In genomic region chr11:75342231-75342918, GRCh38 we compare ENCODE assay signal across 10 cellular contexts. TPM values are rescaled to one million over a fixed set of nuclear protein-coding genes. Genes with fewer than 3 reads are reported as not detected.
A peak's percentile ranks its signal among the peaks of the same experiment; 100 is the strongest.
DNase-seq lines count a peak whose midpoint lies in the region; ATAC-seq, FAIRE-seq and TF ChIP-seq lines count a peak whose summit lies in the region.
"Had no signal": no experiment of that assay in that cellular context is flagged by ENCODE, and none has a peak within 500 bp of the region (broad histone marks: within the 10 kb centered on the region; RNA-seq: fewer than 3 reads in every experiment).

No MANE protein-coding gene starts in this region.

- H3K27me3 ChIP-seq in WERI-Rb-1 (ENCODE audit: insufficient read depth, low read depth, severe bottlenecking) (no peaks in the 10 kb centered on the region), HepG2 (ENCODE audit: control insufficient read depth in 1 of 2, insufficient read depth in 2 of 2, low read length in 2 of 2) (no peaks in the 10 kb centered on the region), stomach (no peaks in the 10 kb centered on the region)

- FAIRE-seq in HepG2 (lab: Jason Lieb, UNC): no peak

- CTCF ChIA-PET in HepG2 (lab: Yijun Ruan, JAX; ENCODE audit: low intra/inter-chr PET ratio, low total read pairs): no interaction called here

- 67% methylated on average over 13 of the region's 15 CpGs for WGBS in HepG2 (ENCODE audit: low lambda C conversion rate)
- 50 to 59% (median 57%) methylated on average over 15 of the region's 15 CpGs for WGBS in stomach, 5 donors

- in situ Hi-C loops in HepG2 (cut with HindIII; ENCODE audit: extremely low pct_ligation_motif_present, low pct_unique_long_range_greater_than_20kb): no loop called here

- no TSS peak for BruUV-seq in HepG2 (replicated peaks; lab: Mats Ljungman, UMichigan)

- H3K9me3 ChIP-seq in WERI-Rb-1 (ENCODE audit: severe bottlenecking) (no peaks in the 10 kb centered on the region), HepG2 (ENCODE audit: low read length) (no peaks in the 10 kb centered on the region), stomach (no peaks in the 10 kb centered on the region)

- H3K36me3 ChIP-seq in WERI-Rb-1: peaks cover 3% of the 10 kb centered on the region
- peaks cover 2 to 5% of the 10 kb centered on the region in 2 experiments; a peak in 3 of 5 replicates for H3K36me3 ChIP-seq in HepG2 (replicated peaks in 1 of 2; ENCODE audit: control insufficient read depth in 1 of 2, insufficient read depth in 2 of 2, low read length in 2 of 2)
- H3K36me3 ChIP-seq in stomach: no peaks in the 10 kb centered on the region

- peaks cover 70% of the 10 kb centered on the region for H3K79me2 ChIP-seq in HepG2 (ENCODE audit: insufficient read depth, low read length)

- no peak for TF ChIP-seq POLR2A in HepG2 (IDR thresholded peaks at IDR 0.05; ENCODE audit: insufficient read depth in 1 of 2, low read depth in 2 of 2, low read length in 2 of 2)
- no peak for TF ChIP-seq POLR2A in stomach (IDR thresholded peaks at IDR 0.05)

- H3K4me2 ChIP-seq in HepG2 (ENCODE audit: low read depth, low read length): 0 out of 2 replicates have a peak overlapping the region, but pooled peaks have one; percentile 2

- intact Hi-C loops in HepG2 (cut with micrococcal nuclease; ENCODE audit: unreplicated experiment) (loop anchor here (5.0 kb wide), 1 partner anchor 40 kb away; no protein-coding TSS in a partner anchor), stomach (cut with DNase I; ENCODE audit: low total_unique reads) (no loop called here)

- TF ChIP-seq EP300 in HepG2 (IDR thresholded peaks at IDR 0.05; ENCODE audit: low read depth in 2 of 2, low read length in 2 of 2) (no peak), HepG2 (CRISPR knock-in tag; IDR thresholded peaks at IDR 0.05; ENCODE audit: borderline replicate concordance) (no peak), stomach (IDR thresholded peaks at IDR 0.05) (no peak)

- POLR2A ChIA-PET in HepG2 (lab: Yijun Ruan, JAX): interaction anchor here (0.7 to 1.9 kb wide), 5 partner anchors 10 to 91 kb away, joined by 3 to 15 read pairs (median 3); partner anchors contain the start of gene KLHL35

- no peak overlapping the region for H3K4me3 ChIP-seq in WERI-Rb-1 (ENCODE audit: low read depth, low read length)
- H3K4me3 ChIP-seq in HepG2 (replicated peaks in 1 of 3; ENCODE audit: insufficient read depth in 1 of 3, low read depth in 2 of 3, low read length in 3 of 3): no peak overlapping the region
- H3K4me3 ChIP-seq in stomach: no peak overlapping the region

- no peaks in the 10 kb centered on the region for H3K27me3 Mint-ChIP-seq in T-helper 2 cell treated with Interferon-gamma antibody and Interleukin-4, amounts not matched to agents 5 μg/mL and 100 μg/mL, for 36 hours (ENCODE audit: low read depth)

- peaks cover 100% of the 10 kb centered on the region for H3K4me1 ChIP-seq in HepG2 (ENCODE audit: insufficient read depth, low read length)
- H3K4me1 ChIP-seq in stomach: peaks cover 100% of the 10 kb centered on the region in 4 donors

- peak overlapping the region; percentile 68 for H3K27ac ChIP-seq in WERI-Rb-1
- H3K27ac ChIP-seq in HepG2 (ENCODE audit: extremely low read length, insufficient read depth, low read length): no peak overlapping the region
- peak overlapping the region; percentile 91 to 97 (median 97) for H3K27ac ChIP-seq in stomach

- peaks cover 74% of the 10 kb centered on the region for H4K20me1 ChIP-seq in HepG2 (ENCODE audit: insufficient read depth, low read length)

- TF ChIP-seq RAD21 in HepG2 (CRISPR knock-in tag; IDR thresholded peaks at IDR 0.05): no peak

- H3K9me3 Mint-ChIP-seq in T-helper 2 cell treated with Interferon-gamma antibody and Interleukin-4, amounts not matched to agents 5 μg/mL and 100 μg/mL, for 36 hours: no peaks in the 10 kb centered on the region

- H3K4me1 Mint-ChIP-seq in T-helper 2 cell treated with Interferon-gamma antibody and Interleukin-4, amounts not matched to agents 5 μg/mL and 100 μg/mL, for 36 hours (ENCODE audit: low read depth): peaks cover 74% of the 10 kb centered on the region

- peak overlapping the region; percentile 44 for H3K4me3 Mint-ChIP-seq in T-helper 2 cell treated with Interferon-gamma antibody and Interleukin-4, amounts not matched to agents 5 μg/mL and 100 μg/mL, for 36 hours

- DNase-seq in T-helper 2 cell treated with Interferon-gamma antibody and Interleukin-4, amounts not matched to agents 5 μg/mL and 100 μg/mL, for 36 hours (ENCODE audit: low spot score): no peak
- DNase-seq in T-helper 2 cell (no peak), WERI-Rb-1 (no peak), HepG2 (ENCODE audit: low spot score) (no peak), stomach (no peak), NCI-H2171 treated with DMSO at 0.1 percent for 48 hours (lab: John Stamatoyannopoulos, UW) (no peak), AG08395 (ENCODE audit: low spot score) (no peak), NCI-H1436 treated with DMSO at 0.1 percent for 48 hours (lab: John Stamatoyannopoulos, UW) (no peak)
- DNase-seq: activated CD8-positive, alpha-beta memory T cell treated with anti-CD3 and anti-CD28 coated beads, Interleukin-2, amount 50 U/mL, for 4 hours; foreskin melanocyte had no signal

- H3K36me3 Mint-ChIP-seq in T-helper 2 cell treated with Interferon-gamma antibody and Interleukin-4, amounts not matched to agents 5 μg/mL and 100 μg/mL, for 36 hours (ENCODE audit: low read depth): peaks cover 5% of the 10 kb centered on the region

- no peak; the same call in 2 of the 3 replicates for ATAC-seq in HepG2

- TF ChIP-seq CTCF in WERI-Rb-1 (IDR thresholded peaks at IDR 0.05; ENCODE audit: low read depth, low read length) (no peak), HepG2 (CRISPR knock-in tag; IDR thresholded peaks at IDR 0.05) (no peak), stomach (IDR thresholded peaks at IDR 0.05) (no peak)

- H2AFZ ChIP-seq in HepG2 (ENCODE audit: low read length): no peak overlapping the region

- no peak overlapping the region for H3K9ac ChIP-seq in HepG2 (ENCODE audit: insufficient read depth, low read depth, low read length)

- peak overlapping the region; percentile 80 for H3K27ac Mint-ChIP-seq in T-helper 2 cell treated with Interferon-gamma antibody and Interleukin-4, amounts not matched to agents 5 μg/mL and 100 μg/mL, for 36 hours

TF ChIP-seq in HepG2, 621 proteins besides CTCF, POLR2A, EP300 and RAD21 (continues in another document):
- no peak for TF ChIP-seq ZNF883 (CRISPR knock-in tag; IDR thresholded peaks at IDR 0.05; ENCODE audit: not compliant biosample characterization)
- TF ChIP-seq ZNF264 (CRISPR knock-in tag; IDR thresholded peaks at IDR 0.05): no peak

RNA-seq across cellular contexts. Expression of gene ARRB1, which starts 9.1 kb away (rescaled TPM):
- total RNA-seq in HepG2 (2016; rRNA removed; fragmentation: Illumina TruSeq; extraction: Trizol) (22.5 and 25.2 TPM in 2 replicates), stomach (100 to 1,000 TPM in 1 of 5 donors, 10 to 100 TPM in 4; 44.3 to 151 (median 76.5) TPM)
- total RNA-seq in HepG2 (2016; cell fraction: cytosol; rRNA removed; fragmentation: Illumina TruSeq; extraction: Trizol; ENCODE audit: low read depth): 15.2 and 19.6 TPM in 2 replicates
- 21.7 and 25.0 TPM in 2 replicates for total RNA-seq in HepG2 (2016; cell fraction: insoluble cytoplasmic fraction; rRNA removed; fragmentation: Illumina TruSeq; extraction: Trizol)
- 20.4 and 20.9 TPM in 2 replicates for total RNA-seq in HepG2 (2016; cell fraction: membrane; rRNA removed; fragmentation: Illumina TruSeq; extraction: Trizol)
- 15.7 and 24.9 TPM in 2 replicates for total RNA-seq in HepG2 (2016; cell fraction: nucleus; rRNA removed; fragmentation: Illumina TruSeq; extraction: Trizol)
- polyA plus RNA-seq in HepG2 (2011; rRNA removed) (35.7 and 35.9 TPM in 2 replicates), stomach (10 to 100 TPM; 18.0 to 41.2 (median 33.2) TPM)
- polyA plus RNA-seq in HepG2 (2011; cell fraction: cytosol; rRNA removed): 33.5 and 41.0 TPM in 2 replicates
- polyA plus RNA-seq in HepG2 (2011; cell fraction: nucleus; rRNA removed): 50.3 and 56.4 TPM in 2 replicates
- polyA plus RNA-seq in HepG2 (2012): 25.7 and 29.8 TPM in 2 replicates
- polyA plus RNA-seq in HepG2 (2016; cell fraction: cytosol; fragmentation: Illumina TruSeq; extraction: Trizol; ENCODE audit: low read depth): 19.3 and 20.1 TPM in 2 replicates
- polyA plus RNA-seq in HepG2 (2016; cell fraction: insoluble cytoplasmic fraction; fragmentation: Illumina TruSeq; extraction: Trizol; ENCODE audit: low read depth): 33.2 and 40.0 TPM in 2 replicates
- 23.0 and 27.7 TPM in 2 replicates for polyA plus RNA-seq in HepG2 (2016; cell fraction: membrane; fragmentation: Illumina TruSeq; extraction: Trizol; ENCODE audit: low read depth)
- polyA plus RNA-seq in HepG2 (2016; cell fraction: nucleus; fragmentation: Illumina TruSeq; extraction: Trizol; ENCODE audit: insufficient read depth, low read depth): 26.7 and 32.1 TPM in 2 replicates
- polyA minus RNA-seq in HepG2 (2011; rRNA and poly(A)+ RNA removed; ENCODE audit: low replicate concordance): 48.7 and 175 TPM in 2 replicates
- 37.4 and 40.0 TPM in 2 replicates for polyA minus RNA-seq in HepG2 (2011; cell fraction: cytosol; rRNA and poly(A)+ RNA removed)
- polyA minus RNA-seq in HepG2 (2011; cell fraction: nucleus; rRNA and poly(A)+ RNA removed): 68.6 and 72.2 TPM in 2 replicates

RNA-seq across cellular contexts. Expression of gene RPS3, which starts 56.9 kb away (rescaled TPM):
- total RNA-seq in HepG2 (2016; rRNA removed; fragmentation: Illumina TruSeq; extraction: Trizol): 2,143 and 2,814 TPM in 2 replicates
- 3,026 and 3,837 TPM in 2 replicates for total RNA-seq in HepG2 (2016; cell fraction: cytosol; rRNA removed; fragmentation: Illumina TruSeq; extraction: Trizol; ENCODE audit: low read depth)
- total RNA-seq in HepG2 (2016; cell fraction: insoluble cytoplasmic fraction; rRNA removed; fragmentation: Illumina TruSeq; extraction: Trizol): 2,366 and 2,701 TPM in 2 replicates
- total RNA-seq in HepG2 (2016; cell fraction: membrane; rRNA removed; fragmentation: Illumina TruSeq; extraction: Trizol): 5,197 and 5,735 TPM in 2 replicates
- total RNA-seq in HepG2 (2016; cell fraction: nucleus; rRNA removed; fragmentation: Illumina TruSeq; extraction: Trizol): 799 and 826 TPM in 2 replicates
- polyA plus RNA-seq in HepG2 (2011; rRNA removed): 3,295 and 3,616 TPM in 2 replicates
- polyA plus RNA-seq in HepG2 (2011; cell fraction: cytosol; rRNA removed): 3,790 and 3,975 TPM in 2 replicates
- polyA plus RNA-seq in HepG2 (2011; cell fraction: nucleus; rRNA removed): 1,120 and 1,329 TPM in 2 replicates
- polyA plus RNA-seq in HepG2 (2012): 4,677 and 5,383 TPM in 2 replicates
- polyA plus RNA-seq in HepG2 (2016; cell fraction: cytosol; fragmentation: Illumina TruSeq; extraction: Trizol; ENCODE audit: low read depth): 4,653 and 5,328 TPM in 2 replicates
- 3,740 and 3,849 TPM in 2 replicates for polyA plus RNA-seq in HepG2 (2016; cell fraction: insoluble cytoplasmic fraction; fragmentation: Illumina TruSeq; extraction: Trizol; ENCODE audit: low read depth)
- polyA plus RNA-seq in HepG2 (2016; cell fraction: membrane; fragmentation: Illumina TruSeq; extraction: Trizol; ENCODE audit: low read depth): 7,247 and 7,550 TPM in 2 replicates
- 2,020 and 2,028 TPM in 2 replicates for polyA plus RNA-seq in HepG2 (2016; cell fraction: nucleus; fragmentation: Illumina TruSeq; extraction: Trizol; ENCODE audit: insufficient read depth, low read depth)
- 1,170 and 2,337 TPM in 2 replicates for polyA minus RNA-seq in HepG2 (2011; rRNA and poly(A)+ RNA removed; ENCODE audit: low replicate concordance)
- 547 and 597 TPM in 2 replicates for polyA minus RNA-seq in HepG2 (2011; cell fraction: cytosol; rRNA and poly(A)+ RNA removed)
- 281 and 352 TPM in 2 replicates for polyA minus RNA-seq in HepG2 (2011; cell fraction: nucleus; rRNA and poly(A)+ RNA removed)
- 1,000 to 10,000 TPM in 3 of 5 donors, 100 to 1,000 TPM in 2; 607 to 1,681 (median 1,272) TPM for total RNA-seq in stomach
- 1,000 to 10,000 TPM; 2,719 to 3,770 (median 2,836) TPM for polyA plus RNA-seq in stomach
